ENCODE assay signal across 20 cellular contexts in genomic region chr2:10220045-10220444, GRCh38.
DNase-seq lines count a peak whose midpoint lies in the region; ATAC-seq lines count a peak whose summit lies in the region.
"Had no signal": no experiment of that assay in that cellular context is flagged by ENCODE, and none has a peak within 500 bp of the region (broad histone marks: within the 10 kb centered on the region; RNA-seq: fewer than 3 reads in every experiment).

No MANE protein-coding gene starts in this region.

- no peak overlapping the region for H3K14ac ChIP-seq in neuronal stem cell (ENCODE audit: low read length)

- H2AFZ ChIP-seq in neuronal stem cell (ENCODE audit: low read length) = no peak overlapping the region

- peaks cover 7% of the 10 kb centered on the region for H3K27me3 Mint-ChIP-seq in stimulated activated naive CD8-positive, alpha-beta T cell treated with anti-CD3 and anti-CD28 coated beads, Interleukin-15, amount 100 ng/mL, for 72 hours

- no peak overlapping the region for H3K4me2 ChIP-seq in neuronal stem cell (ENCODE audit: insufficient read depth, low read length, poor library complexity, severe bottlenecking)

- H3K9me3 ChIP-seq in neuronal stem cell (replicated peaks in 1 of 2; ENCODE audit: control insufficient read depth in 2 of 2, insufficient read depth in 1 of 2, low read depth in 1 of 2, low read length in 2 of 2) (no peaks in the 10 kb centered on the region), aorta (ENCODE audit: control insufficient read depth, low read length) (no peaks in the 10 kb centered on the region)
- H3K9me3 ChIP-seq: BLaER1 treated with 17β-estradiol and CSF1 and Interleukin-3, amounts not matched to agents 10 nM and 100 nM had no signal

- no peak overlapping the region for H2BK120ac ChIP-seq in neuronal stem cell (ENCODE audit: low read depth, low read length)

- no peaks in the 10 kb centered on the region for H3K9me3 Mint-ChIP-seq in stimulated activated naive CD8-positive, alpha-beta T cell treated with anti-CD3 and anti-CD28 coated beads, Interleukin-15, amount 100 ng/mL, for 72 hours
- H3K9me3 Mint-ChIP-seq: CD8-positive, alpha-beta T cell; IgD-negative memory B cell had no signal

- peak overlapping the region in 1 of 2 donors; percentile 14 for H3K4me3 Mint-ChIP-seq in stimulated activated naive CD8-positive, alpha-beta T cell treated with anti-CD3 and anti-CD28 coated beads, Interleukin-15, amount 100 ng/mL, for 72 hours
- H3K4me3 Mint-ChIP-seq: CD8-positive, alpha-beta T cell; IgD-negative memory B cell had no signal

- no peak overlapping the region for H4K91ac ChIP-seq in neuronal stem cell (ENCODE audit: low read depth, low read length, poor library complexity)

- H3K27ac Mint-ChIP-seq in stimulated activated naive CD8-positive, alpha-beta T cell treated with anti-CD3 and anti-CD28 coated beads, Interleukin-15, amount 100 ng/mL, for 72 hours = peak overlapping the region; percentile 55 to 94
- H3K27ac Mint-ChIP-seq: CD8-positive, alpha-beta T cell had no signal

- peak overlapping the region; percentile 55 for H3K18ac ChIP-seq in neuronal stem cell (ENCODE audit: low read length)

- H2BK12ac ChIP-seq in neuronal stem cell (ENCODE audit: low read length) = no peak overlapping the region

- H3K23ac ChIP-seq in neuronal stem cell (ENCODE audit: low read depth, low read length, poor library complexity) = peak overlapping the region; percentile 16

- no peak overlapping the region for H3K4me3 ChIP-seq in neuronal stem cell (ENCODE audit: low read length in 2 of 2)
- no peak overlapping the region for H3K4me3 ChIP-seq in aorta (ENCODE audit: low read length in 2 of 2)
- H3K4me3 ChIP-seq: BLaER1 treated with 17β-estradiol and CSF1 and Interleukin-3, amounts not matched to agents 10 nM and 100 nM had no signal

- DNase-seq in NCI-H2081 (lab: John Stamatoyannopoulos, UW) = peak; percentile 14 to 62
- DNase-seq in NCI-H2081 treated with DMSO at 0.1 percent for 48 hours (lab: John Stamatoyannopoulos, UW) = no peak
- no peak for DNase-seq in stimulated activated naive CD8-positive, alpha-beta T cell treated with anti-CD3 and anti-CD28 coated beads, Interleukin-15, amount 100 ng/mL, for 72 hours
- no peak for DNase-seq in stimulated activated naive CD8-positive, alpha-beta T cell treated with anti-CD3 and anti-CD28 coated beads, Interleukin-15, Interleukin-2, amounts not matched to agents 100 U/mL and 50 U/mL, for 24 hours
- no peak for DNase-seq in neuronal stem cell (ENCODE audit: low spot score)
- peak; percentile 19 to 64 for DNase-seq in aorta
- DNase-seq in activated CD4-positive, CD25-positive, alpha-beta regulatory T cell (lab: John Stamatoyannopoulos, UW) = no peak
- DNase-seq in foreskin melanocyte = no peak
- DNase-seq: ACHN; CD8-positive, alpha-beta T cell; DND-41; NCI-H1105; NCI-H2029; NCI-H2171 treated with DMSO at 0.1 percent for 48 hours; NCI-H446 treated with DMSO at 0.1 percent for 48 hours; NCI-H526 treated with DMSO at 0.1 percent for 48 hours had no signal

- peak overlapping the region; percentile 5 for H2BK15ac ChIP-seq in neuronal stem cell (ENCODE audit: low read length)

- H2BK5ac ChIP-seq in neuronal stem cell (ENCODE audit: low read length) = no peak overlapping the region

- H3K4me1 ChIP-seq in neuronal stem cell (ENCODE audit: control insufficient read depth in 2 of 2, insufficient read depth in 1 of 2, low read depth in 1 of 2, low read length in 2 of 2) (peaks cover 9 to 33% of the 10 kb centered on the region in 2 donors), aorta (ENCODE audit: control insufficient read depth in 1 of 2, insufficient read depth in 2 of 2, low read length in 2 of 2) (no peaks in the 10 kb centered on the region)

- no peak for ATAC-seq in stimulated activated naive CD8-positive, alpha-beta T cell treated with anti-CD3 and anti-CD28 coated beads, Interleukin-15, amount 100 ng/mL, for 72 hours
- ATAC-seq in stimulated activated naive CD8-positive, alpha-beta T cell treated with anti-CD3 and anti-CD28 coated beads, Interleukin-15, Interleukin-2, amounts not matched to agents 100 U/mL and 50 U/mL, for 24 hours = no peak
- ATAC-seq in aorta (ENCODE audit: low FRiP score) = no peak
- ATAC-seq: CD8-positive, alpha-beta T cell; Panc1 had no signal

- H3K79me1 ChIP-seq in neuronal stem cell (ENCODE audit: low read depth, low read length) = no peaks in the 10 kb centered on the region

- H3K4ac ChIP-seq in neuronal stem cell (ENCODE audit: low read length) = no peak overlapping the region

- intact Hi-C loops in aorta (cut with DNase I) = no loop called here

- no peak overlapping the region for H2AK5ac ChIP-seq in neuronal stem cell (ENCODE audit: low read depth, low read length)

- peaks cover 20% of the 10 kb centered on the region for H3K4me1 Mint-ChIP-seq in stimulated activated naive CD8-positive, alpha-beta T cell treated with anti-CD3 and anti-CD28 coated beads, Interleukin-15, amount 100 ng/mL, for 72 hours

- no peak overlapping the region for H3K27ac ChIP-seq in neuronal stem cell (replicated peaks; ENCODE audit: low read length)
- no peak overlapping the region for H3K27ac ChIP-seq in aorta (ENCODE audit: low read depth in 1 of 2, low read length in 2 of 2)
- H3K27ac ChIP-seq: 22Rv1; BLaER1 treated with 17β-estradiol and CSF1 and Interleukin-3, amounts not matched to agents 10 nM and 100 nM had no signal

- no peak overlapping the region for H3K9ac ChIP-seq in neuronal stem cell (ENCODE audit: low read depth, low read length, poor library complexity)
- H3K9ac ChIP-seq: BLaER1 treated with 17β-estradiol and CSF1 and Interleukin-3, amounts not matched to agents 10 nM and 100 nM had no signal

- H3K27me3 ChIP-seq in neuronal stem cell (ENCODE audit: control insufficient read depth in 3 of 3, insufficient read depth in 3 of 3, low read depth in 1 of 3, low read length in 3 of 3) = peaks cover 0 to 16% (median 0%) of the 10 kb centered on the region in 3 experiments
- no peaks in the 10 kb centered on the region for H3K27me3 ChIP-seq in aorta (ENCODE audit: control insufficient read depth in 1 of 2, insufficient read depth in 2 of 2, low read length in 1 of 2)
- H3K27me3 ChIP-seq: BLaER1 treated with 17β-estradiol and CSF1 and Interleukin-3, amounts not matched to agents 10 nM and 100 nM had no signal

- H4K8ac ChIP-seq in neuronal stem cell (ENCODE audit: low read depth, low read length) = no peak overlapping the region

- H3K36me3 ChIP-seq in neuronal stem cell (replicated peaks in 1 of 2; ENCODE audit: control insufficient read depth in 2 of 2, insufficient read depth in 2 of 2, low read length in 2 of 2) (no peaks in the 10 kb centered on the region), aorta (ENCODE audit: control insufficient read depth in 1 of 2, insufficient read depth in 2 of 2, low read length in 1 of 2) (no peaks in the 10 kb centered on the region)
- H3K36me3 ChIP-seq: BLaER1 treated with 17β-estradiol and CSF1 and Interleukin-3, amounts not matched to agents 10 nM and 100 nM had no signal

- no CpG with 5 or more reads among the region's 18 CpGs for WGBS in neuronal stem cell (ENCODE audit: extremely low coverage in 2 of 2, insufficient read length in 2 of 2, insufficient replicate concordance in 1 of 2), 2 donors
- 83 to 87% methylated on average over 18 of the region's 18 CpGs for WGBS in aorta, 2 donors

Comparison
In these comparisons a context has a peak if more than half of its experiments do, and no peak if none do; other contexts are left out.
1. DNase-seq: peak in NCI-H2081 (2 of 2) and aorta (2 of 2); none in NCI-H2081 treated with DMSO at 0.1 percent for 48 hours (single experiment), stimulated activated naive CD8-positive, alpha-beta T cell treated with anti-CD3 and anti-CD28 coated beads, Interleukin-15, amount 100 ng/mL, for 72 hours (0 of 2), stimulated activated naive CD8-positive, alpha-beta T cell treated with anti-CD3 and anti-CD28 coated beads, Interleukin-15, Interleukin-2, amounts not matched to agents 100 U/mL and 50 U/mL, for 24 hours (single experiment), neuronal stem cell (single experiment), activated CD4-positive, CD25-positive, alpha-beta regulatory T cell (0 of 4) and foreskin melanocyte (single experiment).